33 cellular contexts compared by ENCODE assay signal in genomic region chr7:123881300-123881699, GRCh38. TPM values are rescaled to one million over a fixed set of nuclear protein-coding genes. Genes with fewer than 3 reads are reported as not detected.
"Had no signal": no experiment of that assay in that cellular context is flagged by ENCODE, and none has a peak within 500 bp of the region (broad histone marks: within the 10 kb centered on the region; RNA-seq: fewer than 3 reads in every experiment).

No MANE protein-coding gene starts in this region.

- H3K9me3 ChIP-seq: colonic mucosa, esophagus squamous epithelium, gastrocnemius medialis, heart right ventricle, left lung, lower lobe of right lung, mucosa of descending colon had no signal

- H3K4me1 ChIP-seq: colonic mucosa, esophagus squamous epithelium, left lung, lower lobe of right lung had no signal

- H3K4me3 ChIP-seq: colonic mucosa, esophagus squamous epithelium, gastrocnemius medialis, heart right ventricle, left lung, lower lobe of right lung, mucosa of descending colon had no signal

- DNase-seq: colonic mucosa; cortex of kidney; effector CD8-positive, alpha-beta T cell; effector memory CD8-positive, alpha-beta T cell; endodermal cell; erythroblast; esophagus squamous epithelium; foreskin fibroblast; foreskin melanocyte; gastrocnemius medialis; glutamatergic neuron; head of caudate nucleus; heart right ventricle; hippocampal formation; left cardiac atrium; left lung; left ventricle myocardium superior; lower lobe of right lung; mesenchymal stem cell; mucosa of descending colon had no signal

- H3K36me3 ChIP-seq: colonic mucosa, esophagus squamous epithelium, gastrocnemius medialis, heart right ventricle, left lung, lower lobe of right lung had no signal

- ATAC-seq: effector memory CD8-positive, alpha-beta T cell; esophagus mucosa; gastrocnemius medialis; heart right ventricle; left cardiac atrium; left lung; left ventricle myocardium superior; lower lobe of right lung; mucosa of descending colon had no signal

- H3K27me3 ChIP-seq: colonic mucosa, esophagus squamous epithelium, gastrocnemius medialis, heart right ventricle, left lung had no signal

- H3K27ac ChIP-seq: colonic mucosa, epithelial cell of prostate, esophagus squamous epithelium, gastrocnemius medialis, heart right ventricle, left lung, lower lobe of right lung had no signal

- FAIRE-seq: endometrium, islet of Langerhans, keratinocyte had no signal

RNA-seq across cellular contexts. Expression of gene HYAL4, which starts 36.3 kb away (rescaled TPM):
- total RNA-seq: colonic mucosa, esophagus mucosa, kidney epithelial cell, left cardiac atrium, left lung, left ventricle myocardium superior, lower lobe of right lung, mesenteric fat pad, mesothelial cell of epicardium, mucosa of descending colon had no signal

RNA-seq across cellular contexts. Expression of gene SPAM1, which starts 43.7 kb away (rescaled TPM):
- total RNA-seq: colonic mucosa, dermis microvascular lymphatic vessel endothelial cell, esophagus mucosa, esophagus squamous epithelium, gastrocnemius medialis, glomerular endothelial cell, kidney epithelial cell, left cardiac atrium, left lung, left ventricle myocardium superior, lower leg skin, lower lobe of right lung, lung microvascular endothelial cell, mesenteric fat pad, mesothelial cell of epicardium, mucosa of descending colon, myocyte had no signal
- polyA plus RNA-seq: heart right ventricle, keratinocyte had no signal
